17 cellular contexts compared by ENCODE assay signal in genomic region chr10:94490789-94491039, GRCh38.
"Had no signal": no experiment of that assay in that cellular context is flagged by ENCODE, and none has a peak within 500 bp of the region (broad histone marks: within the 10 kb centered on the region; RNA-seq: fewer than 3 reads in every experiment).

No MANE protein-coding gene starts in this region.

- DNase-seq: colonic mucosa; dermis blood vessel endothelial cell; foreskin melanocyte; head of caudate nucleus; kidney; left cardiac atrium; mesendoderm; naive thymus-derived CD8-positive, alpha-beta T cell; right cardiac atrium; small intestine; stimulated activated CD4-positive, alpha-beta T cell treated with anti-CD3 and anti-CD28 coated beads, Interleukin-12 subunit alpha, Interleukin-12 subunit beta, amount 100 ng/mL, for 4 hours; stimulated activated naive CD4-positive, alpha-beta T cell; stomach; substantia nigra; transverse colon had no signal

- ATAC-seq: left cardiac atrium; naive thymus-derived CD8-positive, alpha-beta T cell had no signal

- H3K4me3 ChIP-seq: colonic mucosa, hepatocyte, stomach, thoracic aorta, transverse colon had no signal
